8 cellular contexts compared by ENCODE assay signal in genomic region chr4:77203380-77204197, GRCh38. TPM values are rescaled to one million over a fixed set of nuclear protein-coding genes. Genes with fewer than 3 reads are reported as not detected.
A peak's percentile ranks its signal among the peaks of the same experiment; 100 is the strongest.
DNase-seq lines count a peak whose midpoint lies in the region; ATAC-seq lines count a peak whose summit lies in the region.

No MANE protein-coding gene starts in this region.

- H3K9me3 Mint-ChIP-seq in activated CD4-positive, alpha-beta memory T cell treated with anti-CD3 and anti-CD28 coated beads for 36 hours: no peaks in the 10 kb centered on the region

- no peak overlapping the region for H3K4me3 Mint-ChIP-seq in activated CD4-positive, alpha-beta memory T cell treated with anti-CD3 and anti-CD28 coated beads for 36 hours

- H3K4me1 Mint-ChIP-seq in activated CD4-positive, alpha-beta memory T cell treated with anti-CD3 and anti-CD28 coated beads for 36 hours (ENCODE audit: low read depth): peaks cover 6% of the 10 kb centered on the region

- no peaks in the 10 kb centered on the region for H3K27me3 Mint-ChIP-seq in activated CD4-positive, alpha-beta memory T cell treated with anti-CD3 and anti-CD28 coated beads for 36 hours

- intact Hi-C loops in activated CD4-positive, alpha-beta memory T cell treated with anti-CD3 and anti-CD28 coated beads for 36 hours (cut with micrococcal nuclease): loop anchor here (1.0 to 5.0 kb wide), 6 partner anchors 10 to 771 kb away; partner anchors contain the start of gene CCNG2

- CTCF ChIA-PET in activated CD4-positive, alpha-beta memory T cell treated with anti-CD3 and anti-CD28 coated beads for 36 hours (lab: Charles Lee): interaction anchor here (0.6 to 8.9 kb wide), 55 partner anchors 9 to 1024 kb away, joined by 3 to 252 read pairs (median 5); partner anchors contain the start of gene CCNI

- peak; percentile 84 for ATAC-seq in HG02852 (IDR thresholded peaks at IDR 0.05; ENCODE audit: unreplicated experiment)

- H3K36me3 Mint-ChIP-seq in activated CD4-positive, alpha-beta memory T cell treated with anti-CD3 and anti-CD28 coated beads for 36 hours: no peaks in the 10 kb centered on the region

- DNase-seq in NCI-H2081 (lab: John Stamatoyannopoulos, UW) (peak; percentile 36 to 42), NCI-H2081 treated with DMSO at 0.1 percent for 48 hours (lab: John Stamatoyannopoulos, UW) (no peak), NCI-H446 treated with DMSO at 0.1 percent for 48 hours (lab: John Stamatoyannopoulos, UW) (peak; percentile 35), medulla oblongata (ENCODE audit: extremely low spot score) (peak; percentile 85)
- peak; percentile 68 for DNase-seq in activated CD4-positive, alpha-beta memory T cell treated with anti-CD3 and anti-CD28 coated beads for 36 hours
- peak; percentile 36 for DNase-seq in effector CD4-positive, alpha-beta T cell
- DNase-seq in stimulated activated CD8-positive, alpha-beta memory T cell treated with anti-CD3 and anti-CD28 coated beads, Interleukin-15, amount 100 ng/mL, for 48 hours (ENCODE audit: low read depth in 2 of 2): peak; percentile 15 to 27

- no peak overlapping the region for H3K27ac Mint-ChIP-seq in activated CD4-positive, alpha-beta memory T cell treated with anti-CD3 and anti-CD28 coated beads for 36 hours

- POLR2A ChIA-PET in activated CD4-positive, alpha-beta memory T cell treated with anti-CD3 and anti-CD28 coated beads for 36 hours (lab: Charles Lee): interaction anchor here (0.6 kb wide), 1 partner anchor 143 kb away, joined by 3 read pairs; no protein-coding TSS in a partner anchor

RNA-seq across cellular contexts. Expression of gene CCNG2, which starts 46.6 kb away (rescaled TPM):
- 10 to 100 TPM; 23.9 to 25.1 TPM for total RNA-seq in activated CD4-positive, alpha-beta memory T cell treated with anti-CD3 and anti-CD28 coated beads for 36 hours
